ENCODE assay signal across 10 cellular contexts in the genomic region with DNA sequence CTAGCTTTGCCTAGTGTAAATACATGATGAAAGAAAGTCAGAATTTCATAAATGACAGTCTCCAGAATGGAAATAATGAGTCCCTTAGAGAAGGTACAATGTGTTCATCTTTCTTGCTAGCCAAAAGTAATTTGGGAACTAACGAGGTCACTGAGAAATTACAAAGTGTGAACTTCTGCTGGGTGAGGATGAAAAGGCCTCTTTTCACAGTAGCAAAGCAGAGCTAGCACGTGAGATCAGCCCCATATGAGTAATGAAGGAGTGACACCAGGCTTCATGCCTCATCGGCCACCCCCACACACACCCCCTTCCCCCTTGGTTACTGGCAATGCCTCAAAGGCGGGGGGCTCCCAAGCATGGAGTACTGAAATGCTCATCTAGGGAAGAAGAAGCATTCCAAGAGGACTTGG.
DNase-seq lines count a peak whose midpoint lies in the region; ATAC-seq lines count a peak whose summit lies in the region.
"Had no signal": no experiment of that assay in that cellular context is flagged by ENCODE, and none has a peak within 500 bp of the region (broad histone marks: within the 10 kb centered on the region; RNA-seq: fewer than 3 reads in every experiment).

No MANE protein-coding gene starts in this region.

- H3K9ac ChIP-seq in SK-N-MC (ENCODE audit: insufficient read length) = no peak overlapping the region

- DNase-seq in activated T-cell treated with anti-CD3 and anti-CD28 coated beads for 24 hours (ENCODE audit: low read depth) (peak; percentile 15), SK-N-MC (ENCODE audit: low read depth, low spot score) (no peak), kidney glomerular epithelial cell (lab: John Stamatoyannopoulos, UW) (peak; percentile 71), NCI-H2107 treated with DMSO at 0.1 percent for 48 hours (lab: John Stamatoyannopoulos, UW; ENCODE audit: unreplicated experiment) (no peak), SKM-1 treated with dmso at 0.1 percent for 144 hours (lab: John Stamatoyannopoulos, UW; ENCODE audit: unreplicated experiment) (no peak), T-helper 9 cell (no peak)
- DNase-seq in activated T-cell treated with anti-CD3 and anti-CD28 coated beads, Interleukin-2, amount 50 U/mL, for 1 hour = no peak
- peak; percentile 39 for DNase-seq in stimulated activated naive CD8-positive, alpha-beta T cell treated with anti-CD3 and anti-CD28 coated beads, Interleukin-15, Interleukin-2, amounts not matched to agents 100 U/mL and 50 U/mL, for 24 hours
- DNase-seq: left colon, psoas muscle had no signal

- H3K4me3 ChIP-seq in SK-N-MC = no peak overlapping the region
- H3K4me3 ChIP-seq: psoas muscle had no signal

- peak overlapping the region; percentile 96 for H3K27ac ChIP-seq in SK-N-MC
- H3K27ac ChIP-seq: psoas muscle had no signal

- no peaks in the 10 kb centered on the region for H3K9me3 ChIP-seq in SK-N-MC (ENCODE audit: low read depth, low read length)
- H3K9me3 ChIP-seq: psoas muscle had no signal

- H3K36me3 ChIP-seq in SK-N-MC (ENCODE audit: insufficient read depth, low read length) = no peaks in the 10 kb centered on the region

- ATAC-seq in stimulated activated naive CD8-positive, alpha-beta T cell treated with anti-CD3 and anti-CD28 coated beads, Interleukin-15, Interleukin-2, amounts not matched to agents 100 U/mL and 50 U/mL, for 24 hours = peak; percentile 87
- ATAC-seq: left colon, psoas muscle had no signal

Comparison
In these comparisons a context has a peak if more than half of its experiments do, and no peak if none do; other contexts are left out.
1. DNase-seq: peak in activated T-cell treated with anti-CD3 and anti-CD28 coated beads for 24 hours (single experiment), kidney glomerular epithelial cell (single experiment) and stimulated activated naive CD8-positive, alpha-beta T cell treated with anti-CD3 and anti-CD28 coated beads, Interleukin-15, Interleukin-2, amounts not matched to agents 100 U/mL and 50 U/mL, for 24 hours (single experiment); none in activated T-cell treated with anti-CD3 and anti-CD28 coated beads, Interleukin-2, amount 50 U/mL, for 1 hour (single experiment), SK-N-MC (single experiment), NCI-H2107 treated with DMSO at 0.1 percent for 48 hours (single experiment), SKM-1 treated with dmso at 0.1 percent for 144 hours (single experiment) and T-helper 9 cell (single experiment).